12 cellular contexts compared by ENCODE assay signal in the genomic region with DNA sequence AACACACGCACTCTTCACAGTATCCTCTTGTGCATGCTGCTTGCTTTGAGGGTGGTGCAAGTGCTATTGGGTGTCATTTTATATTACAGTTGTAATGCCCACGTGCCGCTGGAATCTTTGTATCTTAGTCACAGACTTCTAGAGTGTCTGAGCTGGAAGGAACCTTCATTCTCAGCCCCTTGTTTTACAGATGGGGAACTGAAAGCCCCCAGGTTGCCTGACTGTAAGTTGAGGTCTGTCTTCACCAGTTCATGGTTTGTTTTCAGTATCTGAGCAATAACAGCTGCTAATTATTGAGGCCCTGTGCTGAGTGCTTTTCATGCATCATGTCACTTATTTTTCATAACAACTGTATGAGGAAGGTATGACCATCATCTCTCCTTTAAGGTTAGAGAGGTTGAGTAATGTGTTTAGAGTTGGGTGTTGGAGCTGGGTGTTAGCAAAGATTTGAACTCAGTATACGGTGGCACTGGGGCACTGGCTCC.
A peak's percentile ranks its signal among the peaks of the same experiment; 100 is the strongest.
DNase-seq lines count a peak whose midpoint lies in the region; ATAC-seq, FAIRE-seq and TF ChIP-seq lines count a peak whose summit lies in the region.
"Had no signal": no experiment of that assay in that cellular context is flagged by ENCODE, and none has a peak within 500 bp of the region (broad histone marks: within the 10 kb centered on the region; RNA-seq: fewer than 3 reads in every experiment).

No MANE protein-coding gene starts in this region.

- RAD21 ChIA-PET in GM12878 (lab: Charles Lee; ENCODE audit: unreplicated experiment) = interaction anchor here (0.9 to 7.3 kb wide), 25 partner anchors 10 to 215 kb away, joined by 3 to 79 read pairs (median 4); a partner anchor contains a TSS

- no peaks in the 10 kb centered on the region for H3K27me3 ChIP-seq in GM12878 (replicated peaks in 1 of 2; ENCODE audit: control insufficient read depth in 2 of 2, insufficient read depth in 2 of 2, low read length in 1 of 2)
- H3K27me3 ChIP-seq in small intestine (ENCODE audit: control insufficient read depth in 2 of 2, insufficient read depth in 2 of 2, low read length in 2 of 2) = no peaks in the 10 kb centered on the region

- FAIRE-seq in GM12878 (lab: Jason Lieb, UNC) (peak; percentile 93), small intestine (lab: Jason Lieb, UNC) (no peak)

- intact Hi-C loops in GM12878 (cut with micrococcal nuclease; ENCODE audit: unreplicated experiment) = loop anchor here (2.0 kb wide), 4 partner anchors 38 to 208 kb away; a partner anchor contains a TSS
- intact Hi-C loops in Calu3 (cut with micrococcal nuclease; ENCODE audit: unreplicated experiment) = no loop called here

- H4K20me1 ChIP-seq in GM12878 (ENCODE audit: control insufficient read depth, insufficient read depth) = no peaks in the 10 kb centered on the region

- peak; percentile 98 to 99 for TF ChIP-seq EP300 in GM12878 (IDR thresholded peaks at IDR 0.05; ENCODE audit: borderline replicate concordance in 1 of 2, control insufficient read depth in 1 of 2, low read depth in 2 of 2, low read length in 2 of 2)

- CTCF ChIA-PET in GM12878 (lab: Yijun Ruan, JAX) (interaction anchor here (0.5 to 3.3 kb wide), 15 partner anchors 14 to 335 kb away, joined by 3 to 37 read pairs (median 6); a partner anchor contains a TSS), Calu3 (lab: Charles Lee) (no interaction called here)

- POLR2A ChIA-PET in GM12878 (lab: Charles Lee) = interaction anchor here (0.7 to 3.7 kb wide), 8 partner anchors 24 to 115 kb away, joined by 3 to 34 read pairs (median 6); a partner anchor contains a TSS

- H3K36me3 ChIP-seq in GM12878 (ENCODE audit: control insufficient read depth in 2 of 2, insufficient read depth in 2 of 2, low read length in 1 of 2) (no peaks in the 10 kb centered on the region; a peak in 1 of 4 replicates), small intestine (ENCODE audit: control insufficient read depth in 2 of 2, insufficient read depth in 2 of 2, low read length in 2 of 2) (no peaks in the 10 kb centered on the region)

- in situ Hi-C loops in GM12878 (cut with MboI) = loop anchor here (5.0 kb wide), 1 partner anchor 76 kb away; a partner anchor contains a TSS

- no peak overlapping the region for H3K9ac ChIP-seq in GM12878 (ENCODE audit: control insufficient read depth, insufficient read depth, low read length)

- H3K9me3 Mint-ChIP-seq in immature natural killer cell (no peaks in the 10 kb centered on the region), Calu3 (ENCODE audit: low read depth, unreplicated experiment) (no peaks in the 10 kb centered on the region)

- peak overlapping the region; percentile 72 for H3K27ac ChIP-seq in GM12878 (ENCODE audit: control insufficient read depth, insufficient read depth)
- no peak overlapping the region for H3K27ac ChIP-seq in small intestine (ENCODE audit: low read depth in 1 of 2, low read length in 1 of 2)

- peaks cover 57% of the 10 kb centered on the region for H3K4me1 ChIP-seq in GM12878 (ENCODE audit: control insufficient read depth, insufficient read depth, low read length)
- H3K4me1 ChIP-seq in small intestine (ENCODE audit: control insufficient read depth in 2 of 2, insufficient read depth in 1 of 2, low read depth in 1 of 2, low read length in 1 of 2) = no peaks in the 10 kb centered on the region

- H3K9me3 ChIP-seq in GM12878 (replicated peaks; ENCODE audit: control insufficient read depth, insufficient read depth, low read length) (peaks cover 3% of the 10 kb centered on the region; the same call in 1 of the 3 replicates), small intestine (ENCODE audit: control insufficient read depth, low read depth) (no peaks in the 10 kb centered on the region)

- peaks cover 0 to 4% (median 0%) of the 10 kb centered on the region in 3 donors for H3K36me3 Mint-ChIP-seq in immature natural killer cell
- H3K36me3 Mint-ChIP-seq in Calu3 (ENCODE audit: insufficient read depth, unreplicated experiment) = no peaks in the 10 kb centered on the region

- ATAC-seq in GM18517 (IDR thresholded peaks at IDR 0.05; ENCODE audit: unreplicated experiment) (peak; percentile 86), GM21526 (IDR thresholded peaks at IDR 0.05; ENCODE audit: low FRiP score, unreplicated experiment) (peak; percentile 76), HG03175 (IDR thresholded peaks at IDR 0.05; ENCODE audit: unreplicated experiment) (peak; percentile 76), GM12878 (peak; percentile 85)

- TF ChIP-seq CTCF in GM12878 (IDR thresholded peaks at IDR 0.05 in 2 of 3, conservative IDR thresholded peaks at IDR 0.05 in 1 of 3; ENCODE audit: control insufficient read depth in 2 of 3, extremely low read depth in 1 of 3, insufficient read depth in 1 of 3, low read depth in 3 of 3, low read length in 3 of 3) = no peak
- TF ChIP-seq CTCF in Calu3 (IDR thresholded peaks at IDR 0.05; ENCODE audit: unreplicated experiment) = no peak

- H2AFZ ChIP-seq in GM12878 (ENCODE audit: control insufficient read depth, low read depth, low read length) = no peak overlapping the region

- H3K4me3 ChIP-seq in GM12878 (peak overlapping the region; percentile 32; the same call in 1 of the 2 replicates), small intestine (ENCODE audit: low read depth in 1 of 2, low read length in 2 of 2) (no peak overlapping the region)

- SMC1A ChIA-PET in GM12878 (lab: Charles Lee; ENCODE audit: uncharacterized antibody, unreplicated experiment) = interaction anchor here (0.6 to 8.3 kb wide), 28 partner anchors 11 to 246 kb away, joined by 3 to 78 read pairs (median 7); a partner anchor contains a TSS

- TF ChIP-seq RAD21 in GM12878 (IDR thresholded peaks at IDR 0.05; ENCODE audit: insufficient read depth, low read depth, low read length) = peak; percentile 16; the same call in 1 of the 2 replicates

- H3K4me1 Mint-ChIP-seq in immature natural killer cell = peaks cover 20 to 32% of the 10 kb centered on the region in 2 donors
- H3K4me1 Mint-ChIP-seq in Calu3 (ENCODE audit: low read depth, unreplicated experiment) = peaks cover 9% of the 10 kb centered on the region

- H3K79me2 ChIP-seq in GM12878 (ENCODE audit: control insufficient read depth, insufficient read depth, low read length) = peaks cover 11% of the 10 kb centered on the region

- no peak overlapping the region for H3K4me3 Mint-ChIP-seq in immature natural killer cell
- no peak overlapping the region for H3K4me3 Mint-ChIP-seq in Calu3 (ENCODE audit: low read depth, unreplicated experiment)

- TF ChIP-seq POLR2A in GM12878 (IDR thresholded peaks at IDR 0.05; ENCODE audit: low read depth, low read length) = peak; percentile 31; the same call in 1 of the 2 replicates

- H3K27me3 Mint-ChIP-seq in immature natural killer cell (ENCODE audit: low read depth in 3 of 3) (peaks cover 3 to 6% (median 4%) of the 10 kb centered on the region in 3 donors), Calu3 (ENCODE audit: unreplicated experiment) (no peaks in the 10 kb centered on the region)

- WGBS in GM12878 (ENCODE audit: insufficient coverage, insufficient replicate concordance, low lambda C conversion rate, missing lambda C conversion rate) = 2% methylated on average over 4 of the region's 4 CpGs
- WGBS in small intestine, 3 donors = 87 to 92% (median 90%) methylated on average over 4 of the region's 4 CpGs

- H3K27ac Mint-ChIP-seq in immature natural killer cell (no peak overlapping the region), Calu3 (ENCODE audit: unreplicated experiment) (no peak overlapping the region)

- BruUV-seq in GM12878 (replicated peaks; lab: Mats Ljungman, UMichigan) (no TSS peak), Calu3 (replicated peaks; lab: Mats Ljungman, UMichigan) (no TSS peak)

- DNase-seq in GM12878 (ENCODE audit: low read depth, low spot score) (peak; percentile 97), HCEC 1CT (no peak), immature natural killer cell (no peak), small intestine (no peak), Calu3 (no peak)
- DNase-seq: DMS79; mesenchymal stem cell; NCI-H524 treated with DMSO at 0.1 percent for 48 hours; stimulated activated CD4-positive, alpha-beta T cell treated with anti-CD3 and anti-CD28 coated beads, Interleukin-12 subunit alpha, Interleukin-12 subunit beta, amount 100 ng/mL, for 4 hours had no signal

- H3K4me2 ChIP-seq in GM12878 (ENCODE audit: control insufficient read depth, insufficient read depth) = peak overlapping the region; percentile 90

TF ChIP-seq in GM12878, 131 proteins besides CTCF, POLR2A, EP300 and RAD21 (continues in another document):
- TF ChIP-seq STAT1 (conservative IDR thresholded peaks at IDR 0.05) (no peak), BACH1 (IDR thresholded peaks at IDR 0.05; ENCODE audit: borderline replicate concordance) (peak; percentile 96; the same call in 1 of the 2 replicates), MYB (IDR thresholded peaks at IDR 0.05; ENCODE audit: borderline replicate concordance, low read depth, low read length) (peak; percentile 80; the same call in 1 of the 2 replicates), IRF4 (IDR thresholded peaks at IDR 0.05; ENCODE audit: low read depth, low read length) (peak; percentile 97), CBFB (IDR thresholded peaks at IDR 0.05; ENCODE audit: low read depth) (peak; percentile 92), SMAD1 (IDR thresholded peaks at IDR 0.05; ENCODE audit: low read depth, partially characterized antibody) (peak; percentile 66), SUPT20H (IDR thresholded peaks at IDR 0.05; ENCODE audit: borderline replicate concordance, control insufficient read depth, low read depth, low read length) (no peak)
- TF ChIP-seq, protein P1, sequence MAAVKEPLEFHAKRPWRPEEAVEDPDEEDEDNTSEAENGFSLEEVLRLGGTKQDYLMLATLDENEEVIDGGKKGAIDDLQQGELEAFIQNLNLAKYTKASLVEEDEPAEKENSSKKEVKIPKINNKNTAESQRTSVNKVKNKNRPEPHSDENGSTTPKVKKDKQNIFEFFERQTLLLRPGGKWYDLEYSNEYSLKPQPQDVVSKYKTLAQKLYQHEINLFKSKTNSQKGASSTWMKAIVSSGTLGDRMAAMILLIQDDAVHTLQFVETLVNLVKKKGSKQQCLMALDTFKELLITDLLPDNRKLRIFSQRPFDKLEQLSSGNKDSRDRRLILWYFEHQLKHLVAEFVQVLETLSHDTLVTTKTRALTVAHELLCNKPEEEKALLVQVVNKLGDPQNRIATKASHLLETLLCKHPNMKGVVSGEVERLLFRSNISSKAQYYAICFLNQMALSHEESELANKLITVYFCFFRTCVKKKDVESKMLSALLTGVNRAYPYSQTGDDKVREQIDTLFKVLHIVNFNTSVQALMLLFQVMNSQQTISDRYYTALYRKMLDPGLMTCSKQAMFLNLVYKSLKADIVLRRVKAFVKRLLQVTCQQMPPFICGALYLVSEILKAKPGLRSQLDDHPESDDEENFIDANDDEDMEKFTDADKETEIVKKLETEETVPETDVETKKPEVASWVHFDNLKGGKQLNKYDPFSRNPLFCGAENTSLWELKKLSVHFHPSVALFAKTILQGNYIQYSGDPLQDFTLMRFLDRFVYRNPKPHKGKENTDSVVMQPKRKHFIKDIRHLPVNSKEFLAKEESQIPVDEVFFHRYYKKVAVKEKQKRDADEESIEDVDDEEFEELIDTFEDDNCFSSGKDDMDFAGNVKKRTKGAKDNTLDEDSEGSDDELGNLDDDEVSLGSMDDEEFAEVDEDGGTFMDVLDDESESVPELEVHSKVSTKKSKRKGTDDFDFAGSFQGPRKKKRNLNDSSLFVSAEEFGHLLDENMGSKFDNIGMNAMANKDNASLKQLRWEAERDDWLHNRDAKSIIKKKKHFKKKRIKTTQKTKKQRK (IDR thresholded peaks at IDR 0.05; ENCODE audit: low read depth, low read length) = no peak
